Comparison of ENCODE assay signal across 23 cellular contexts in genomic region chr20:51705400-51705799, GRCh38.
"Had no signal": no experiment of that assay in that cellular context is flagged by ENCODE, and none has a peak within 500 bp of the region (broad histone marks: within the 10 kb centered on the region; RNA-seq: fewer than 3 reads in every experiment).

No MANE protein-coding gene starts in this region.

- H3K4me1 Mint-ChIP-seq: activated CD4-positive, alpha-beta memory T cell treated with anti-CD3 and anti-CD28 coated beads, Interleukin-2, amount 10 ng/mL, durations not matched to agents 7 days and 5 days; activated naive CD4-positive, alpha-beta T cell treated with anti-CD3 and anti-CD28 coated beads, Interleukin-2, amount 10 ng/mL, durations not matched to agents 7 days and 5 days; memory B cell; stimulated activated effector memory CD8-positive, alpha-beta T cell treated with anti-CD3 and anti-CD28 coated beads, Interleukin-12 subunit alpha, Interleukin-12 subunit beta, amount 100 ng/mL, for 72 hours; stimulated activated naive CD8-positive, alpha-beta T cell treated with anti-CD3 and anti-CD28 coated beads, Interleukin-15, amount 100 ng/mL, for 72 hours; T-helper 17 cell had no signal

- H3K4me3 Mint-ChIP-seq: activated CD4-positive, alpha-beta memory T cell treated with anti-CD3 and anti-CD28 coated beads, Interleukin-2, amount 10 ng/mL, durations not matched to agents 7 days and 5 days; activated CD4-positive, alpha-beta T cell treated with anti-CD3 and anti-CD28 coated beads, Interleukin-2, amount 10 ng/mL, durations not matched to agents 24 days and 14 days; activated naive CD4-positive, alpha-beta T cell treated with anti-CD3 and anti-CD28 coated beads, Interleukin-2, amount 10 ng/mL, durations not matched to agents 7 days and 5 days; activated T-cell treated with anti-CD3 and anti-CD28 coated beads, Interleukin-2, amount 50 U/mL, for 72 hours; memory B cell; nephron progenitor cell; stimulated activated effector memory CD8-positive, alpha-beta T cell treated with anti-CD3 and anti-CD28 coated beads, Interleukin-12 subunit alpha, Interleukin-12 subunit beta, amount 100 ng/mL, for 72 hours; stimulated activated naive CD8-positive, alpha-beta T cell treated with anti-CD3 and anti-CD28 coated beads, Interleukin-15, amount 100 ng/mL, for 72 hours; T-helper 17 cell had no signal

- H3K27me3 ChIP-seq: foreskin keratinocyte, suprapubic skin, tibial nerve, uterus had no signal

- H3K9ac ChIP-seq: parathyroid adenoma had no signal

- H3K27ac Mint-ChIP-seq: activated CD4-positive, alpha-beta memory T cell treated with anti-CD3 and anti-CD28 coated beads, Interleukin-2, amount 10 ng/mL, durations not matched to agents 7 days and 5 days; activated CD4-positive, alpha-beta T cell treated with anti-CD3 and anti-CD28 coated beads, Interleukin-2, amount 10 ng/mL, durations not matched to agents 24 days and 14 days; activated naive CD4-positive, alpha-beta T cell treated with anti-CD3 and anti-CD28 coated beads, Interleukin-2, amount 10 ng/mL, durations not matched to agents 7 days and 5 days; activated T-cell treated with anti-CD3 and anti-CD28 coated beads, Interleukin-2, amount 50 U/mL, for 72 hours; memory B cell; stimulated activated effector memory CD8-positive, alpha-beta T cell treated with anti-CD3 and anti-CD28 coated beads, Interleukin-12 subunit alpha, Interleukin-12 subunit beta, amount 100 ng/mL, for 72 hours; stimulated activated naive CD8-positive, alpha-beta T cell treated with anti-CD3 and anti-CD28 coated beads, Interleukin-15, amount 100 ng/mL, for 72 hours; T-helper 17 cell had no signal

- H3K9me3 Mint-ChIP-seq: activated CD4-positive, alpha-beta memory T cell treated with anti-CD3 and anti-CD28 coated beads, Interleukin-2, amount 10 ng/mL, durations not matched to agents 7 days and 5 days; activated CD4-positive, alpha-beta T cell treated with anti-CD3 and anti-CD28 coated beads, Interleukin-2, amount 10 ng/mL, durations not matched to agents 24 days and 14 days; activated naive CD4-positive, alpha-beta T cell treated with anti-CD3 and anti-CD28 coated beads, Interleukin-2, amount 10 ng/mL, durations not matched to agents 7 days and 5 days; activated T-cell treated with anti-CD3 and anti-CD28 coated beads, Interleukin-2, amount 50 U/mL, for 72 hours; memory B cell; nephron progenitor cell; stimulated activated effector memory CD8-positive, alpha-beta T cell treated with anti-CD3 and anti-CD28 coated beads, Interleukin-12 subunit alpha, Interleukin-12 subunit beta, amount 100 ng/mL, for 72 hours; stimulated activated naive CD8-positive, alpha-beta T cell treated with anti-CD3 and anti-CD28 coated beads, Interleukin-15, amount 100 ng/mL, for 72 hours had no signal

- H3K36me3 Mint-ChIP-seq: activated naive CD4-positive, alpha-beta T cell treated with anti-CD3 and anti-CD28 coated beads, Interleukin-2, amount 10 ng/mL, durations not matched to agents 7 days and 5 days; memory B cell; stimulated activated effector memory CD8-positive, alpha-beta T cell treated with anti-CD3 and anti-CD28 coated beads, Interleukin-12 subunit alpha, Interleukin-12 subunit beta, amount 100 ng/mL, for 72 hours had no signal

- H3K9me3 ChIP-seq: suprapubic skin, tibial nerve, uterus had no signal

- H3K79me2 ChIP-seq: parathyroid adenoma had no signal

- H2AFZ ChIP-seq: parathyroid adenoma had no signal

- DNase-seq: activated CD4-positive, alpha-beta memory T cell treated with anti-CD3 and anti-CD28 coated beads, Interleukin-2, amount 10 ng/mL, durations not matched to agents 7 days and 5 days; activated CD4-positive, alpha-beta T cell treated with anti-CD3 and anti-CD28 coated beads, Interleukin-2, amount 10 ng/mL, durations not matched to agents 24 days and 14 days; activated effector memory CD4-positive, alpha-beta T cell treated with Interleukin-2 at 50 U/mL for 16 hours; activated naive CD4-positive, alpha-beta T cell treated with anti-CD3 and anti-CD28 coated beads, Interleukin-2, amount 10 ng/mL, durations not matched to agents 7 days and 5 days; activated T-cell treated with anti-CD3 and anti-CD28 coated beads, Interleukin-2, amount 50 U/mL, for 72 hours; erythroblast; foreskin keratinocyte; glutamatergic neuron; hippocampal formation; left colon; nephron progenitor cell; nucleus accumbens; small intestine; stimulated activated CD4-positive, alpha-beta T cell treated with anti-CD3 and anti-CD28 coated beads, Interleukin-2, amount 100 ng/mL, for 24 hours; stimulated activated naive CD8-positive, alpha-beta T cell treated with anti-CD3 and anti-CD28 coated beads, Interleukin-15, amount 100 ng/mL, for 72 hours; T-helper 17 cell; uterus had no signal

- H3K4me1 ChIP-seq: foreskin keratinocyte, parathyroid adenoma, suprapubic skin, tibial nerve, uterus had no signal

- H3K36me3 ChIP-seq: uterus had no signal

- H3K4me3 ChIP-seq: suprapubic skin, tibial nerve, uterus had no signal

- H3K27ac ChIP-seq: foreskin keratinocyte, parathyroid adenoma, suprapubic skin, tibial nerve, uterus had no signal

- FAIRE-seq: keratinocyte, small intestine had no signal
